In genomic region chr2:237779521-237779920, GRCh38 we compare ENCODE assay signal across 20 cellular contexts. TPM values are rescaled to one million over a fixed set of nuclear protein-coding genes. Genes with fewer than 3 reads are reported as not detected.
DNase-seq lines count a peak whose midpoint lies in the region; ATAC-seq, FAIRE-seq and TF ChIP-seq lines count a peak whose summit lies in the region.
"Had no signal": no experiment of that assay in that cellular context is flagged by ENCODE, and none has a peak within 500 bp of the region (broad histone marks: within the 10 kb centered on the region; RNA-seq: fewer than 3 reads in every experiment).

No MANE protein-coding gene starts in this region.

- no peaks in the 10 kb centered on the region for H3K27me3 Mint-ChIP-seq in activated T-cell treated with anti-CD3 and anti-CD28 coated beads, Interleukin-2, amount 50 U/mL, for 24 hours
- no peaks in the 10 kb centered on the region for H3K27me3 Mint-ChIP-seq in activated T-cell treated with anti-CD3 and anti-CD28 coated beads, Interleukin-2, amount 50 U/mL, for 4 hours (ENCODE audit: low read depth)
- no peaks in the 10 kb centered on the region for H3K27me3 Mint-ChIP-seq in T-helper 17 cell
- no peaks in the 10 kb centered on the region for H3K27me3 Mint-ChIP-seq in nephron progenitor cell (ENCODE audit: low read depth, poor library complexity)
- H3K27me3 Mint-ChIP-seq: CD4-positive, CD25-positive, alpha-beta regulatory T cell had no signal

- no peak for DNase-seq in activated T-cell treated with anti-CD3 and anti-CD28 coated beads, Interleukin-2, amount 50 U/mL, for 24 hours
- no peak for DNase-seq in activated T-cell treated with anti-CD3 and anti-CD28 coated beads, Interleukin-2, amount 50 U/mL, for 4 hours
- DNase-seq in T-helper 17 cell: no peak
- DNase-seq in nephron progenitor cell: no peak
- DNase-seq in AG20443 (ENCODE audit: low spot score): no peak
- DNase-seq in stimulated activated naive CD4-positive, alpha-beta T cell (lab: John Stamatoyannopoulos, UW): no peak
- DNase-seq in HTR-8/SVneo (ENCODE audit: insufficient read length, low spot score): no peak
- DNase-seq: C1 segment of cervical spinal cord; CD4-positive, CD25-positive, alpha-beta regulatory T cell; CD8-positive, alpha-beta memory T cell; COR-L47; DMS 273 treated with DMSO at 0.1 percent for 48 hours; DMS53; DND-41; EL; H9 had no signal

- peak overlapping the region; percentile 30 for H3K27ac Mint-ChIP-seq in activated T-cell treated with anti-CD3 and anti-CD28 coated beads, Interleukin-2, amount 50 U/mL, for 24 hours
- H3K27ac Mint-ChIP-seq in T-helper 17 cell (no peak overlapping the region), nephron progenitor cell (peak overlapping the region; percentile 5)
- H3K27ac Mint-ChIP-seq: CD4-positive, CD25-positive, alpha-beta regulatory T cell; H9 had no signal

- H3K9me3 ChIP-seq in T-helper 17 cell (ENCODE audit: control insufficient read depth, low read length, poor library complexity, severe bottlenecking): no peaks in the 10 kb centered on the region
- H3K9me3 ChIP-seq: A549 had no signal

- no peak for FAIRE-seq in HTR-8/SVneo (lab: Jason Lieb, UNC)
- FAIRE-seq: A549, GM12891, GM19239, H1 had no signal

- H3K36me3 Mint-ChIP-seq in activated T-cell treated with anti-CD3 and anti-CD28 coated beads, Interleukin-2, amount 50 U/mL, for 24 hours (ENCODE audit: low read depth): peaks cover 93% of the 10 kb centered on the region
- peaks cover 66% of the 10 kb centered on the region for H3K36me3 Mint-ChIP-seq in activated T-cell treated with anti-CD3 and anti-CD28 coated beads, Interleukin-2, amount 50 U/mL, for 4 hours (ENCODE audit: insufficient read depth)
- peaks cover 30% of the 10 kb centered on the region for H3K36me3 Mint-ChIP-seq in T-helper 17 cell (ENCODE audit: low read depth)
- H3K36me3 Mint-ChIP-seq in nephron progenitor cell (ENCODE audit: low read depth): peaks cover 77% of the 10 kb centered on the region

- TF ChIP-seq CTCF in nephron progenitor cell (IDR thresholded peaks at IDR 0.05): no peak

- H3K4me3 Mint-ChIP-seq in activated T-cell treated with anti-CD3 and anti-CD28 coated beads, Interleukin-2, amount 50 U/mL, for 24 hours: no peak overlapping the region
- no peak overlapping the region for H3K4me3 Mint-ChIP-seq in activated T-cell treated with anti-CD3 and anti-CD28 coated beads, Interleukin-2, amount 50 U/mL, for 4 hours
- H3K4me3 Mint-ChIP-seq in T-helper 17 cell (peak overlapping the region; percentile 7), nephron progenitor cell (no peak overlapping the region)
- H3K4me3 Mint-ChIP-seq: CD4-positive, CD25-positive, alpha-beta regulatory T cell; H9 had no signal

- no peaks in the 10 kb centered on the region for H3K4me1 Mint-ChIP-seq in activated T-cell treated with anti-CD3 and anti-CD28 coated beads, Interleukin-2, amount 50 U/mL, for 24 hours (ENCODE audit: low read depth)
- no peaks in the 10 kb centered on the region for H3K4me1 Mint-ChIP-seq in activated T-cell treated with anti-CD3 and anti-CD28 coated beads, Interleukin-2, amount 50 U/mL, for 4 hours (ENCODE audit: low read depth)
- H3K4me1 Mint-ChIP-seq in T-helper 17 cell (peaks cover 7% of the 10 kb centered on the region), nephron progenitor cell (no peaks in the 10 kb centered on the region)
- H3K4me1 Mint-ChIP-seq: H9 had no signal

- no peak for ATAC-seq in activated T-cell treated with anti-CD3 and anti-CD28 coated beads, Interleukin-2, amount 50 U/mL, for 4 hours
- ATAC-seq in T-helper 17 cell: no peak
- ATAC-seq: A549 had no signal

- peaks cover 13% of the 10 kb centered on the region for H3K9me3 Mint-ChIP-seq in activated T-cell treated with anti-CD3 and anti-CD28 coated beads, Interleukin-2, amount 50 U/mL, for 24 hours
- peaks cover 4% of the 10 kb centered on the region for H3K9me3 Mint-ChIP-seq in activated T-cell treated with anti-CD3 and anti-CD28 coated beads, Interleukin-2, amount 50 U/mL, for 4 hours
- H3K9me3 Mint-ChIP-seq in nephron progenitor cell: peaks cover 21% of the 10 kb centered on the region

RNA-seq across cellular contexts. Expression of gene RBM44, which starts 19.1 kb away (rescaled TPM):
- under 1 TPM; 0.33 to 0.69 (median 0.68) TPM for total RNA-seq in activated T-cell treated with anti-CD3 and anti-CD28 coated beads, Interleukin-2, amount 50 U/mL, for 4 hours
- 1 to 10 TPM; 2.2 to 4.0 TPM for total RNA-seq in T-helper 17 cell
